In genomic region chr13:94849254-94849653, GRCh38 we compare ENCODE assay signal across 23 cellular contexts.
DNase-seq lines count a peak whose midpoint lies in the region; ATAC-seq, FAIRE-seq and TF ChIP-seq lines count a peak whose summit lies in the region.
"Had no signal": no experiment of that assay in that cellular context is flagged by ENCODE, and none has a peak within 500 bp of the region (broad histone marks: within the 10 kb centered on the region; RNA-seq: fewer than 3 reads in every experiment).

No MANE protein-coding gene starts in this region.

- H3K27ac ChIP-seq in mammary epithelial cell (ENCODE audit: insufficient read depth, low read depth, low read length) = no peak overlapping the region
- no peak overlapping the region for H3K27ac ChIP-seq in small intestine (ENCODE audit: low read depth in 1 of 2, low read length in 1 of 2)
- no peak overlapping the region for H3K27ac ChIP-seq in trophoblast cell (ENCODE audit: low read depth, low read length)
- H3K27ac ChIP-seq: GM23248 had no signal

- H4K20me1 ChIP-seq in mammary epithelial cell (ENCODE audit: insufficient read depth, low read length) = no peaks in the 10 kb centered on the region

- H2BK5ac ChIP-seq in trophoblast cell (ENCODE audit: low read depth, low read length, poor library complexity) = no peak overlapping the region

- H2AFZ ChIP-seq in mammary epithelial cell (ENCODE audit: low read depth, low read length) (no peak overlapping the region), trophoblast cell (ENCODE audit: insufficient read depth, low read length, poor library complexity) (no peak overlapping the region)
- H2AFZ ChIP-seq: GM23248 had no signal

- H3K9ac ChIP-seq in mammary epithelial cell (ENCODE audit: insufficient read depth, low read length) (no peak overlapping the region), trophoblast cell (ENCODE audit: low read length) (no peak overlapping the region)
- H3K9ac ChIP-seq: GM23248 had no signal

- no peak overlapping the region for H3K4ac ChIP-seq in trophoblast cell (ENCODE audit: low read depth, low read length)

- BruUV-seq in mammary epithelial cell (replicated peaks; lab: Mats Ljungman, UMichigan) = no TSS peak

- intact Hi-C loops in mammary epithelial cell (cut with micrococcal nuclease) = no loop called here

- in situ Hi-C loops in mammary epithelial cell (cut with MboI; ENCODE audit: low sequenced_read_pairs in 2 of 2) = no loop called here

- ATAC-seq in esophagus mucosa = peak; percentile 35
- ATAC-seq: CD8-positive, alpha-beta T cell; HepG2 had no signal

- peak; percentile 88 for FAIRE-seq in small intestine (lab: Jason Lieb, UNC)
- no peak for FAIRE-seq in D721Med (lab: Jason Lieb, UNC)
- FAIRE-seq: G401.6, HepG2 had no signal

- H2BK12ac ChIP-seq in trophoblast cell (ENCODE audit: low read length) = no peak overlapping the region

- H4K12ac ChIP-seq in trophoblast cell (ENCODE audit: low read depth, low read length) = no peak overlapping the region

- no peaks in the 10 kb centered on the region for H3K79me1 ChIP-seq in trophoblast cell (ENCODE audit: low read length)

- no peak overlapping the region for H3K14ac ChIP-seq in trophoblast cell (ENCODE audit: low read length)

- DNase-seq in HT-29 (ENCODE audit: low spot score) (peak; percentile 65), mammary epithelial cell (peak; percentile 20), small intestine (peak; percentile 79), trophoblast cell (no peak), D721Med (ENCODE audit: insufficient read length, low spot score) (no peak), DMS 273 (lab: John Stamatoyannopoulos, UW; ENCODE audit: unreplicated experiment) (no peak)
- DNase-seq: C1 segment of cervical spinal cord; Calu3; CD8-positive, alpha-beta T cell; GM23248; H7; Karpas-422; NCI-H1092 treated with DMSO at 0.1 percent for 48 hours; NCI-H1436; NCI-H187; NCI-H524 treated with DMSO at 0.1 percent for 48 hours; NCI-H774; NK-92 treated with Interleukin-12 subunit alpha and Interleukin-12 subunit beta, amount 100 ng/mL, for 24 hours; RPMI8226; SHP77 treated with DMSO at 0.1 percent for 48 hours had no signal

- H4K91ac ChIP-seq in trophoblast cell (ENCODE audit: low read depth, low read length) = no peak overlapping the region

- H4K8ac ChIP-seq in trophoblast cell (ENCODE audit: low read depth, low read length) = no peak overlapping the region

- H3K4me3 ChIP-seq in mammary epithelial cell (replicated peaks in 1 of 3; ENCODE audit: insufficient read depth in 1 of 3, low read depth in 2 of 3, low read length in 3 of 3) (no peak overlapping the region), small intestine (ENCODE audit: low read depth in 1 of 2, low read length in 2 of 2) (no peak overlapping the region), trophoblast cell (ENCODE audit: low read depth, low read length) (no peak overlapping the region)
- H3K4me3 ChIP-seq: GM23248 had no signal

- no peak overlapping the region for H2AK5ac ChIP-seq in trophoblast cell (ENCODE audit: low read length)

- H3K9me3 ChIP-seq in mammary epithelial cell (replicated peaks; ENCODE audit: insufficient read depth, low read length) = no peaks in the 10 kb centered on the region
- no peaks in the 10 kb centered on the region for H3K9me3 ChIP-seq in small intestine (ENCODE audit: control insufficient read depth, low read depth)
- no peaks in the 10 kb centered on the region for H3K9me3 ChIP-seq in trophoblast cell (ENCODE audit: insufficient read depth, low read depth, low read length)

- H3K79me2 ChIP-seq in mammary epithelial cell (ENCODE audit: insufficient read depth, low read length) (no peaks in the 10 kb centered on the region), trophoblast cell (ENCODE audit: control insufficient read depth, insufficient read depth, low read length, poor library complexity) (no peaks in the 10 kb centered on the region)

- CTCF ChIA-PET in mammary epithelial cell (lab: Charles Lee; ENCODE audit: low non-redundant PET) = no interaction called here

- no peak overlapping the region for H3K4me2 ChIP-seq in mammary epithelial cell (ENCODE audit: insufficient read depth, low read depth, low read length)
- no peak overlapping the region for H3K4me2 ChIP-seq in trophoblast cell (ENCODE audit: low read length)

- H3K36me3 ChIP-seq in mammary epithelial cell (ENCODE audit: insufficient read depth, low read length) (no peaks in the 10 kb centered on the region), small intestine (ENCODE audit: control insufficient read depth in 2 of 2, insufficient read depth in 2 of 2, low read length in 2 of 2) (no peaks in the 10 kb centered on the region), trophoblast cell (ENCODE audit: control insufficient read depth in 1 of 2, insufficient read depth in 2 of 2, low read length in 2 of 2) (no peaks in the 10 kb centered on the region)

- H3K27me3 ChIP-seq in mammary epithelial cell (ENCODE audit: insufficient read depth, low read length) (no peaks in the 10 kb centered on the region), small intestine (ENCODE audit: control insufficient read depth in 2 of 2, insufficient read depth in 2 of 2, low read length in 2 of 2) (no peaks in the 10 kb centered on the region), trophoblast cell (ENCODE audit: insufficient read depth, low read length) (no peaks in the 10 kb centered on the region)

- H3K23ac ChIP-seq in trophoblast cell (ENCODE audit: low read length) = no peak overlapping the region

- 8% methylated on average over 1 of the region's 1 CpG for WGBS in mammary epithelial cell (ENCODE audit: low coverage, missing lambda C conversion rate)
- 14 to 45% (median 15%) methylated on average over 1 of the region's 1 CpG for WGBS in small intestine, 3 donors
- WGBS in trophoblast cell (ENCODE audit: extremely low coverage, insufficient coverage, insufficient read length) = no CpG with 5 or more reads among the region's 1 CpG

- H3K18ac ChIP-seq in trophoblast cell (ENCODE audit: low read length) = no peak overlapping the region

- dilution Hi-C loops in mammary epithelial cell (cut with HindIII; ENCODE audit: low sequenced_read_pairs) = no loop called here

- no peak overlapping the region for H2BK120ac ChIP-seq in trophoblast cell (ENCODE audit: insufficient read depth, low read length, poor library complexity)

- no peaks in the 10 kb centered on the region for H3K4me1 ChIP-seq in mammary epithelial cell (ENCODE audit: insufficient read depth, low read length)
- no peaks in the 10 kb centered on the region for H3K4me1 ChIP-seq in small intestine (ENCODE audit: control insufficient read depth in 2 of 2, insufficient read depth in 1 of 2, low read depth in 1 of 2, low read length in 1 of 2)
- H3K4me1 ChIP-seq in trophoblast cell (ENCODE audit: control insufficient read depth in 1 of 2, insufficient read depth in 2 of 2, low read length in 2 of 2) = no peaks in the 10 kb centered on the region

- no peak for TF ChIP-seq CTCF in mammary epithelial cell (conservative IDR thresholded peaks at IDR 0.05 in 1 of 2, IDR thresholded peaks at IDR 0.05 in 1 of 2; ENCODE audit: extremely low read depth in 1 of 2, insufficient read depth in 1 of 2, low read depth in 1 of 2, low read length in 2 of 2)
- TF ChIP-seq CTCF in D721Med (IDR thresholded peaks at IDR 0.05; ENCODE audit: insufficient read depth, missing control alignments) = no peak

Comparison
In these comparisons a context has a peak if more than half of its experiments do, and no peak if none do; other contexts are left out.
1. DNase-seq: peak in HT-29 (single experiment), mammary epithelial cell (single experiment) and small intestine (single experiment); none in trophoblast cell (0 of 2), D721Med (single experiment) and DMS 273 (single experiment).